ENCODE assay signal across 11 cellular contexts in the genomic region with DNA sequence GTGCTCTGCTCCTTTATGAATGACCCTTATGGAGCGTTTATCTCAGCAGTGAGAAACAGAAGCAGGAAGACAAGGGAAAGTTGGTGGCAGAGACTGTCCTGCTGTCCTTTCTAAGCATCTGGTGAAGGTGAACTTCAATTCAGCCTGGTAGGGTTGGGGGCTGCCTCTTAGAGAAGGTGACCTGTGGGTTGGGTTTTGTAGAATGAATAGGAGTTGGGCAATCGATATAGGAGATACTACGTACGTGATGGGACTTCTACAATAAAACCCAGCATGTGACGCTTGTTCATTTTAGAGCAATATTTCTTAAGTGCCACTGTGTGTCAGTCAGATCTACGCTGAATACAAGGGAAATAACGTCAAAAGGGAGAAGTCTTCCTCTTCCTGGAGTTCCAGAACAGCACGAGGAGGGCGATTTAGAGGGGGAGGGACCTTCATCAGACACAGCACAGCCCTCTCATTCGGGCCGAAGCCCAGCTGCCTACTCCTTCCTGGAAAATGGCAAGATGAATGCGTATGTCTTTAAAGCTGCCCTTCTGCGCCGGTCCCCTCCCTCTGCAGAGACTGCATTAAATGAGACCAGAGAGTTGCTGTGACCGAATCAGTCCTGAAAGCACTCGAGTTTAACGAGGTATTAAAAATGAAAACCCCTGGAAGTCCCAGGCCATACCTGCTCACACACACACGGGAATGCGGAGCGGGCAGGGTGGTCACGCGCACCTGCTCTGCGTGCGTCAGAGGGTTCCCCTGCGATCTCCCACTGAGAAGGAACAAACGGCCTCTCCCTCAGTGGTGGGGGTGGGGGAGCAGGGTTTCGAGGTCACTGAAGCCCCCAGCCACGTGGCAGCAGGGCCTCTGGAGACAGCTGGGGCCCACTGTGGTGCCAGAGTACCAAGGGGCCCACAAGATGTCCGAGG.
DNase-seq lines count a peak whose midpoint lies in the region; ATAC-seq, FAIRE-seq and TF ChIP-seq lines count a peak whose summit lies in the region.
"Had no signal": no experiment of that assay in that cellular context is flagged by ENCODE, and none has a peak within 500 bp of the region (broad histone marks: within the 10 kb centered on the region; RNA-seq: fewer than 3 reads in every experiment).

No MANE protein-coding gene starts in this region.

- no peak overlapping the region for H2BK20ac ChIP-seq in IMR-90 (ENCODE audit: low read depth, low read length)

- H3K4me2 ChIP-seq in HepG2 (ENCODE audit: low read depth, low read length), result no peak overlapping the region
- no peak overlapping the region for H3K4me2 ChIP-seq in IMR-90 (ENCODE audit: low read depth, low read length)

- no peak overlapping the region for H4K8ac ChIP-seq in IMR-90 (ENCODE audit: low read depth in 2 of 2, low read length in 2 of 2)

- H3K23ac ChIP-seq in IMR-90 (ENCODE audit: low read depth, low read length), result no peak overlapping the region

- no peak overlapping the region for H3K9ac ChIP-seq in HepG2 (ENCODE audit: insufficient read depth, low read depth, low read length)
- no peak overlapping the region for H3K9ac ChIP-seq in IMR-90 (ENCODE audit: low read depth, low read length)

- H3K14ac ChIP-seq in IMR-90 (replicated peaks; ENCODE audit: low read depth, low read length), result no peak overlapping the region

- no peaks in the 10 kb centered on the region for H3K79me2 ChIP-seq in HepG2 (ENCODE audit: insufficient read depth, low read length)

- H3K27me3 ChIP-seq in right lobe of liver, result no peaks in the 10 kb centered on the region
- no peaks in the 10 kb centered on the region for H3K27me3 ChIP-seq in HepG2 (ENCODE audit: control insufficient read depth in 1 of 2, insufficient read depth in 2 of 2, low read length in 2 of 2)
- H3K27me3 ChIP-seq in IMR-90 (ENCODE audit: control insufficient read depth, insufficient read depth, low read length), result no peaks in the 10 kb centered on the region
- H3K27me3 ChIP-seq: heart left ventricle had no signal

- peak overlapping the region; percentile 12; the same call in 1 of the 2 replicates for H2AK5ac ChIP-seq in IMR-90 (ENCODE audit: low read depth, low read length)

- dilution Hi-C loops in IMR-90 (cut with HindIII; ENCODE audit: low sequenced_read_pairs, unreplicated experiment), result no loop called here

- TF ChIP-seq RAD21 in HepG2 (CRISPR knock-in tag; IDR thresholded peaks at IDR 0.05), result no peak
- no peak for TF ChIP-seq RAD21 in IMR-90 (IDR thresholded peaks at IDR 0.05; ENCODE audit: low read length)

- peaks cover 0 to 53% of the 10 kb centered on the region in 2 experiments; a peak in 3 of 4 replicates for H3K79me1 ChIP-seq in IMR-90 (ENCODE audit: low read depth in 1 of 2, low read length in 2 of 2)

- no peak overlapping the region for H2AK9ac ChIP-seq in IMR-90 (replicated peaks; ENCODE audit: low read depth, low read length, poor library complexity)

- H3K36me3 ChIP-seq in right lobe of liver (peaks cover 0 to 5% (median 0%) of the 10 kb centered on the region in 4 donors), HepG2 (replicated peaks in 1 of 2; ENCODE audit: control insufficient read depth in 1 of 2, insufficient read depth in 2 of 2, low read length in 2 of 2) (peaks cover 12 to 30% of the 10 kb centered on the region in 2 experiments; a peak in 4 of 5 replicates), IMR-90 (ENCODE audit: control insufficient read depth, insufficient read depth, low read length) (no peaks in the 10 kb centered on the region)
- H3K36me3 ChIP-seq: heart left ventricle had no signal

- peak overlapping the region; percentile 42 for H3K27ac Mint-ChIP-seq in endothelial cell (ENCODE audit: unreplicated experiment)
- H3K27ac Mint-ChIP-seq: activated naive CD4-positive, alpha-beta T cell treated with anti-CD3 and anti-CD28 coated beads, Interleukin-2, amount 10 ng/mL, durations not matched to agents 7 days and 5 days had no signal

- no peak overlapping the region for H3K56ac ChIP-seq in IMR-90 (ENCODE audit: extremely low read depth, insufficient read depth, low read length)

- no peak overlapping the region for H3K4me3 ChIP-seq in right lobe of liver
- no peak overlapping the region for H3K4me3 ChIP-seq in HepG2 (replicated peaks in 1 of 3; ENCODE audit: insufficient read depth in 1 of 3, low read depth in 2 of 3, low read length in 3 of 3)
- no peak overlapping the region for H3K4me3 ChIP-seq in IMR-90 (ENCODE audit: insufficient read depth, low read depth, low read length)
- H3K4me3 ChIP-seq: heart left ventricle had no signal

- POLR2A ChIA-PET in HepG2 (lab: Yijun Ruan, JAX), result no interaction called here
- POLR2A ChIA-PET in IMR-90 (lab: Charles Lee; ENCODE audit: unreplicated experiment), result no interaction called here

- DNase-seq in right lobe of liver (no peak), HepG2 (ENCODE audit: low spot score) (no peak), IMR-90 (no peak), endothelial cell (ENCODE audit: low spot score) (no peak), inferior parietal cortex (ENCODE audit: extremely low spot score) (no peak)
- no peak for DNase-seq in NK-92 treated with Interleukin-12 subunit alpha and Interleukin-12 subunit beta, amount 100 ng/mL, for 24 hours (lab: John Stamatoyannopoulos, UW)
- DNase-seq: ACHN; activated naive CD4-positive, alpha-beta T cell treated with anti-CD3 and anti-CD28 coated beads, Interleukin-2, amount 10 ng/mL, durations not matched to agents 7 days and 5 days had no signal

- no peak for TF ChIP-seq CTCF in right lobe of liver (IDR thresholded peaks at IDR 0.05)
- TF ChIP-seq CTCF in HepG2 (CRISPR knock-in tag; IDR thresholded peaks at IDR 0.05), result no peak
- TF ChIP-seq CTCF in IMR-90 (conservative IDR thresholded peaks at IDR 0.05; ENCODE audit: low read depth, low read length), result no peak
- no peak for TF ChIP-seq CTCF in endothelial cell (IDR thresholded peaks at IDR 0.05; ENCODE audit: unreplicated experiment)

- no peak overlapping the region for H4K91ac ChIP-seq in IMR-90 (ENCODE audit: insufficient read depth, low read depth, low read length)

- no peaks in the 10 kb centered on the region for H3K9me3 Mint-ChIP-seq in endothelial cell (ENCODE audit: unreplicated experiment)
- H3K9me3 Mint-ChIP-seq: activated naive CD4-positive, alpha-beta T cell treated with anti-CD3 and anti-CD28 coated beads, Interleukin-2, amount 10 ng/mL, durations not matched to agents 7 days and 5 days had no signal

- H3K9me3 ChIP-seq in right lobe of liver (no peaks in the 10 kb centered on the region), HepG2 (ENCODE audit: low read length) (no peaks in the 10 kb centered on the region), IMR-90 (ENCODE audit: control insufficient read depth, insufficient read depth, low read length) (no peaks in the 10 kb centered on the region)
- H3K9me3 ChIP-seq: heart left ventricle had no signal

- H2BK5ac ChIP-seq in IMR-90 (ENCODE audit: low read depth, low read length, poor library complexity, severe bottlenecking), result no peak overlapping the region

- WGBS in right lobe of liver (ENCODE audit: insufficient coverage, low coverage, low lambda C conversion rate, missing lambda C conversion rate), result 65% methylated on average over 17 of the region's 29 CpGs
- WGBS in HepG2 (ENCODE audit: low lambda C conversion rate), result 97% methylated on average over 25 of the region's 29 CpGs
- WGBS in IMR-90 (ENCODE audit: extremely low coverage in 2 of 2, insufficient read length in 1 of 2), 2 experiments, result 93% methylated on average over 5 of the region's 29 CpGs; no CpG with 5 or more reads in 1 of the 2 experiments

- intact Hi-C loops in right lobe of liver (cut with DNase I), result no loop called here
- intact Hi-C loops in HepG2 (cut with micrococcal nuclease; ENCODE audit: unreplicated experiment), result no loop called here
- intact Hi-C loops in IMR-90 (cut with micrococcal nuclease), result no loop called here

- peaks cover 12% of the 10 kb centered on the region for H3K36me3 Mint-ChIP-seq in endothelial cell (ENCODE audit: low read depth, unreplicated experiment)
- H3K36me3 Mint-ChIP-seq: activated naive CD4-positive, alpha-beta T cell treated with anti-CD3 and anti-CD28 coated beads, Interleukin-2, amount 10 ng/mL, durations not matched to agents 7 days and 5 days had no signal

- H3K27ac ChIP-seq in right lobe of liver, result no peak overlapping the region
- H3K27ac ChIP-seq in HepG2 (ENCODE audit: extremely low read length, insufficient read depth, low read length), result no peak overlapping the region
- no peak overlapping the region for H3K27ac ChIP-seq in IMR-90 (ENCODE audit: insufficient read depth, low read length)

- H4K5ac ChIP-seq in IMR-90 (ENCODE audit: low read depth, low read length), result no peak overlapping the region

- peak overlapping the region; percentile 34 for H3K4me3 Mint-ChIP-seq in endothelial cell (ENCODE audit: unreplicated experiment)
- H3K4me3 Mint-ChIP-seq: activated naive CD4-positive, alpha-beta T cell treated with anti-CD3 and anti-CD28 coated beads, Interleukin-2, amount 10 ng/mL, durations not matched to agents 7 days and 5 days had no signal

- no peak for TF ChIP-seq EP300 in HepG2 (IDR thresholded peaks at IDR 0.05; ENCODE audit: low read depth in 2 of 2, low read length in 2 of 2)
- no peak for TF ChIP-seq EP300 in HepG2 (CRISPR knock-in tag; IDR thresholded peaks at IDR 0.05; ENCODE audit: borderline replicate concordance)

- H3K4me1 Mint-ChIP-seq in endothelial cell (ENCODE audit: unreplicated experiment), result peaks cover 25% of the 10 kb centered on the region
- H3K4me1 Mint-ChIP-seq: activated naive CD4-positive, alpha-beta T cell treated with anti-CD3 and anti-CD28 coated beads, Interleukin-2, amount 10 ng/mL, durations not matched to agents 7 days and 5 days had no signal

- no peaks in the 10 kb centered on the region for H3K27me3 Mint-ChIP-seq in endothelial cell (ENCODE audit: unreplicated experiment)
- H3K27me3 Mint-ChIP-seq: activated naive CD4-positive, alpha-beta T cell treated with anti-CD3 and anti-CD28 coated beads, Interleukin-2, amount 10 ng/mL, durations not matched to agents 7 days and 5 days had no signal

- 0 out of 2 replicates have a peak, but pooled peaks cover 9% of the 10 kb centered on the region for H3K9me1 ChIP-seq in IMR-90 (ENCODE audit: insufficient read depth, low read length)

- no TSS peak for BruUV-seq in HepG2 (replicated peaks; lab: Mats Ljungman, UMichigan)
- BruUV-seq in IMR-90 (replicated peaks; lab: Mats Ljungman, UMichigan), result no TSS peak

- in situ Hi-C loops in HepG2 (cut with HindIII; ENCODE audit: extremely low pct_ligation_motif_present, low pct_unique_long_range_greater_than_20kb), result no loop called here
- in situ Hi-C loops in IMR-90 (cut with MboI; ENCODE audit: low sequenced_read_pairs), result loop anchor here (25.0 kb wide), 1 partner anchor 589 kb away; no protein-coding TSS in a partner anchor

- no peak overlapping the region for H2BK120ac ChIP-seq in IMR-90 (ENCODE audit: low read depth, low read length)

- H4K20me1 ChIP-seq in HepG2 (ENCODE audit: insufficient read depth, low read length) (peaks cover 6% of the 10 kb centered on the region; the same call in 1 of the 2 replicates), IMR-90 (ENCODE audit: insufficient read depth, low read length) (peaks cover 8% of the 10 kb centered on the region)

- H3K4me1 ChIP-seq in right lobe of liver (no peaks in the 10 kb centered on the region), HepG2 (ENCODE audit: insufficient read depth, low read length) (peaks cover 12% of the 10 kb centered on the region), IMR-90 (ENCODE audit: control insufficient read depth, insufficient read depth, low read length) (peaks cover 14% of the 10 kb centered on the region)

- ATAC-seq in right lobe of liver (peak; percentile 42 to 56 (median 52)), HepG2 (no peak), IMR-90 (ENCODE audit: low read depth) (no peak), GM21526 (IDR thresholded peaks at IDR 0.05; ENCODE audit: low FRiP score, unreplicated experiment) (no peak), GM19328 (IDR thresholded peaks at IDR 0.05; ENCODE audit: unreplicated experiment) (no peak)

- H3K4ac ChIP-seq in IMR-90 (ENCODE audit: low read depth, low read length), result no peak overlapping the region

- no peak for TF ChIP-seq POLR2A in right lobe of liver (IDR thresholded peaks at IDR 0.05)
- TF ChIP-seq POLR2A in HepG2 (IDR thresholded peaks at IDR 0.05; ENCODE audit: insufficient read depth in 1 of 2, low read depth in 2 of 2, low read length in 2 of 2), result no peak
- no peak for TF ChIP-seq POLR2A in IMR-90 (IDR thresholded peaks at IDR 0.05; ENCODE audit: low read depth, low read length)

- H2BK15ac ChIP-seq in IMR-90 (ENCODE audit: low read depth, low read length), result no peak overlapping the region

- CTCF ChIA-PET in HepG2 (lab: Yijun Ruan, JAX; ENCODE audit: low intra/inter-chr PET ratio, low total read pairs), result no interaction called here
- CTCF ChIA-PET in IMR-90 (lab: Yijun Ruan, JAX), result no interaction called here

- no peak overlapping the region for H3K18ac ChIP-seq in IMR-90 (ENCODE audit: low read depth, low read length)

- H2AFZ ChIP-seq in HepG2 (ENCODE audit: low read length) (no peak overlapping the region), IMR-90 (replicated peaks; ENCODE audit: low read length, poor library complexity) (no peak overlapping the region)

- FAIRE-seq in HepG2 (lab: Jason Lieb, UNC), result no peak

Comparison
In these comparisons a context has a peak if more than half of its experiments do, and no peak if none do; other contexts are left out.
1. ATAC-seq: peak in right lobe of liver (4 of 4); none in HepG2 (single experiment), IMR-90 (single experiment), GM21526 (single experiment) and GM19328 (single experiment).